Comparison of ENCODE assay signal across 19 cellular contexts in the genomic region with DNA sequence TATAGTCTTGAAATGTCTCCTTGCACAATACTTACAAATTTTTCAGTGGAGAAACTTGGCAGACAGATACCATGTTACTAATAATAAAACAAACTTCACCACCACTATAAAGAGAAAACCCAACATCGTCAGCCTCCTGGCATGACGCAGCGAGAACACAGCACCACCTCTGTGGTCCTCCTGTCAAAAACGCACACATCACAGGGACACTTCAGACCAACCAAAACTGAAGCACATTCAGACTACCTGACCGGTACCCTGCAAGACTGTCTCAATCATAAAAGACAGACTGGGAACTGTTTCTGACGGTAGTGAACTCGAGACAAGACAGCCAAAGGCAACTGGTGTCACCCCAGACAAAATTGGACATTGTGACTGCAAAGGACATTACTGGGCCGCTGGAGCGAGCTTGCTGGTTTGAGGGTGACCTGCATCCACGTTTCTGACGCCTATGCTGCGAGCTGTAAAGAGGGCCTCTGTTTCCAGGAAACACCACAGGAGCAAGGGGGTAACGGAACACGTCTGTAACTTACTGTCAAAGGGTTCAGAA. TPM values are rescaled to one million over a fixed set of nuclear protein-coding genes. Genes with fewer than 3 reads are reported as not detected.
A peak's percentile ranks its signal among the peaks of the same experiment; 100 is the strongest.
DNase-seq lines count a peak whose midpoint lies in the region; ATAC-seq and TF ChIP-seq lines count a peak whose summit lies in the region.
"Had no signal": no experiment of that assay in that cellular context is flagged by ENCODE, and none has a peak within 500 bp of the region (broad histone marks: within the 10 kb centered on the region; RNA-seq: fewer than 3 reads in every experiment).

No MANE protein-coding gene starts in this region.

- no peak overlapping the region for H3K4me3 Mint-ChIP-seq in H9
- H3K4me3 Mint-ChIP-seq: activated CD4-positive, alpha-beta T cell treated with anti-CD3 and anti-CD28 coated beads for 36 hours had no signal

- no peak overlapping the region for H4K91ac ChIP-seq in IMR-90 (ENCODE audit: insufficient read depth, low read depth, low read length)
- no peak overlapping the region for H4K91ac ChIP-seq in H9 (ENCODE audit: insufficient read length, low read depth, low read length)

- H3K4me2 ChIP-seq in IMR-90 (ENCODE audit: low read depth, low read length) (no peak overlapping the region), H9 (ENCODE audit: insufficient read depth, insufficient read length, low read length) (no peak overlapping the region)

- intact Hi-C loops in IMR-90 (cut with micrococcal nuclease) (no loop called here), esophagus muscularis mucosa (cut with DNase I) (no loop called here)

- H2BK5ac ChIP-seq in IMR-90 (ENCODE audit: low read depth, low read length, poor library complexity, severe bottlenecking): no peak overlapping the region
- no peak overlapping the region for H2BK5ac ChIP-seq in H9 (ENCODE audit: insufficient read length, low read length)

- H2BK15ac ChIP-seq in IMR-90 (ENCODE audit: low read depth, low read length) (no peak overlapping the region), H9 (ENCODE audit: low read depth, low read length) (no peak overlapping the region)

- CTCF ChIA-PET in IMR-90 (lab: Yijun Ruan, JAX): interaction anchor here (0.6 kb wide), 1 partner anchor 46 kb away, joined by 3 read pairs; no protein-coding TSS in a partner anchor

- no TSS peak for BruUV-seq in IMR-90 (replicated peaks; lab: Mats Ljungman, UMichigan)

- in situ Hi-C loops in IMR-90 (cut with MboI; ENCODE audit: low sequenced_read_pairs): loop anchor here (10.0 kb wide), 1 partner anchor 224 kb away; the partner anchor contains the start of gene MED10

- no peaks in the 10 kb centered on the region; the same call in 1 of the 2 replicates for H3K9me1 ChIP-seq in IMR-90 (ENCODE audit: insufficient read depth, low read length)

- no peak for TF ChIP-seq RAD21 in IMR-90 (IDR thresholded peaks at IDR 0.05; ENCODE audit: low read length)

- H4K20me1 ChIP-seq in IMR-90 (ENCODE audit: insufficient read depth, low read length) (peaks cover 3% of the 10 kb centered on the region), H9 (ENCODE audit: control insufficient read depth, insufficient read depth, insufficient read length) (no peaks in the 10 kb centered on the region)

- H3K9ac ChIP-seq in IMR-90 (ENCODE audit: low read depth, low read length) (no peak overlapping the region), subcutaneous abdominal adipose tissue (ENCODE audit: low read length in 5 of 5) (no peak overlapping the region), H9 (ENCODE audit: extremely low read depth, insufficient read length, low read length) (no peak overlapping the region)

- no peak for TF ChIP-seq EP300 in esophagus muscularis mucosa (IDR thresholded peaks at IDR 0.05)

- no peak overlapping the region for H2AK9ac ChIP-seq in IMR-90 (replicated peaks; ENCODE audit: low read depth, low read length, poor library complexity)

- H3K56ac ChIP-seq in IMR-90 (ENCODE audit: extremely low read depth, insufficient read depth, low read length) (no peak overlapping the region), H9 (ENCODE audit: insufficient read length, low read depth, low read length) (no peak overlapping the region)

- no peak overlapping the region for H3K4ac ChIP-seq in IMR-90 (ENCODE audit: low read depth, low read length)
- H3K4ac ChIP-seq in H9 (ENCODE audit: low read depth, low read length): no peak overlapping the region

- POLR2A ChIA-PET in IMR-90 (lab: Charles Lee; ENCODE audit: unreplicated experiment): no interaction called here

- DNase-seq in IMR-90 (peak; percentile 11), esophagus muscularis mucosa (ENCODE audit: extremely low spot score) (no peak), islet precursor cell (peak; percentile 32), H9 (no peak)
- DNase-seq: activated CD4-positive, alpha-beta T cell treated with anti-CD3 and anti-CD28 coated beads for 36 hours; activated gamma-delta T cell treated with Interleukin-2 at 50 U/mL for 16 hours; BE2C; dorsolateral prefrontal cortex; lower lobe of right lung; NCI-H1105 treated with DMSO at 0.1 percent for 48 hours; NCI-H2171 treated with DMSO at 0.1 percent for 48 hours; occipital lobe; thyroid gland had no signal

- H3K36me3 Mint-ChIP-seq in H9 (ENCODE audit: insufficient read depth in 1 of 3, low read depth in 3 of 3): peaks cover 34 to 71% (median 65%) of the 10 kb centered on the region in 3 experiments; a peak in 6 of 7 replicates

- no peaks in the 10 kb centered on the region for H3K23me2 ChIP-seq in H9 (ENCODE audit: insufficient read length, low read depth, low read length, poor library complexity, severe bottlenecking)

- no peaks in the 10 kb centered on the region for H3K27me3 ChIP-seq in IMR-90 (ENCODE audit: control insufficient read depth, insufficient read depth, low read length)
- no peaks in the 10 kb centered on the region for H3K27me3 ChIP-seq in esophagus muscularis mucosa
- H3K27me3 ChIP-seq in subcutaneous abdominal adipose tissue (ENCODE audit: control insufficient read depth in 5 of 5, insufficient read depth in 4 of 5, low read length in 5 of 5): no peaks in the 10 kb centered on the region
- no peaks in the 10 kb centered on the region for H3K27me3 ChIP-seq in H9 (ENCODE audit: insufficient read depth, low read length)
- H3K27me3 ChIP-seq: BE2C, dorsolateral prefrontal cortex, thyroid gland had no signal

- H2BK120ac ChIP-seq in IMR-90 (ENCODE audit: low read depth, low read length) (no peak overlapping the region), H9 (ENCODE audit: low read depth, low read length, poor library complexity, severe bottlenecking) (no peak overlapping the region)

- TF ChIP-seq CTCF in IMR-90 (conservative IDR thresholded peaks at IDR 0.05; ENCODE audit: low read depth, low read length): no peak
- no peak for TF ChIP-seq CTCF in esophagus muscularis mucosa (IDR thresholded peaks at IDR 0.05)
- TF ChIP-seq CTCF in H9 (conservative IDR thresholded peaks at IDR 0.05): no peak

- no peak for TF ChIP-seq POLR2A in IMR-90 (IDR thresholded peaks at IDR 0.05; ENCODE audit: low read depth, low read length)
- TF ChIP-seq POLR2A in esophagus muscularis mucosa (IDR thresholded peaks at IDR 0.05; ENCODE audit: low read depth): no peak
- TF ChIP-seq POLR2A in GM18505 (IDR thresholded peaks at IDR 0.05; ENCODE audit: borderline replicate concordance, extremely low read depth, insufficient read depth, insufficient read length): no peak

- H3K27ac Mint-ChIP-seq in H9: no peak overlapping the region
- H3K27ac Mint-ChIP-seq: activated CD4-positive, alpha-beta T cell treated with anti-CD3 and anti-CD28 coated beads for 36 hours had no signal

- H4K5ac ChIP-seq in IMR-90 (ENCODE audit: low read depth, low read length) (no peak overlapping the region), H9 (ENCODE audit: insufficient read length, low read depth, low read length) (no peak overlapping the region)

- H4K8ac ChIP-seq in IMR-90 (ENCODE audit: low read depth in 2 of 2, low read length in 2 of 2): no peak overlapping the region
- H4K8ac ChIP-seq in H9 (replicated peaks; ENCODE audit: insufficient read length, low read depth, low read length): no peak overlapping the region

- H2AFZ ChIP-seq in IMR-90 (replicated peaks; ENCODE audit: low read length, poor library complexity) (no peak overlapping the region), H9 (ENCODE audit: low read length) (no peak overlapping the region)

- H3T11ph ChIP-seq in H9 (ENCODE audit: low read length): no peak overlapping the region

- peaks cover 43% of the 10 kb centered on the region for H3K36me3 ChIP-seq in IMR-90 (ENCODE audit: control insufficient read depth, insufficient read depth, low read length)
- peaks cover 56 to 74% (median 66%) of the 10 kb centered on the region in 4 donors for H3K36me3 ChIP-seq in esophagus muscularis mucosa
- peaks cover 10 to 76% (median 60%) of the 10 kb centered on the region in 5 donors for H3K36me3 ChIP-seq in subcutaneous abdominal adipose tissue (ENCODE audit: control insufficient read depth in 5 of 5, insufficient read depth in 5 of 5, low read length in 5 of 5)

- H3K23ac ChIP-seq in IMR-90 (ENCODE audit: low read depth, low read length) (no peak overlapping the region), H9 (ENCODE audit: insufficient read length, low read depth, low read length) (no peak overlapping the region)

- no peak overlapping the region for H2AK5ac ChIP-seq in IMR-90 (ENCODE audit: low read depth, low read length)
- H2AK5ac ChIP-seq in H9 (ENCODE audit: insufficient read length, low read length): no peak overlapping the region

- no peaks in the 10 kb centered on the region for H3K9me3 Mint-ChIP-seq in H9

- H3K27ac ChIP-seq in IMR-90 (ENCODE audit: insufficient read depth, low read length): no peak overlapping the region
- H3K27ac ChIP-seq in esophagus muscularis mucosa (replicated peaks in 1 of 4): peak overlapping the region; percentile 42 to 72 (median 66)
- H3K27ac ChIP-seq in subcutaneous abdominal adipose tissue (ENCODE audit: low read depth, low read length): peak overlapping the region; percentile 35
- no peak overlapping the region for H3K27ac ChIP-seq in H9 (ENCODE audit: insufficient read length, low read depth, low read length)
- H3K27ac ChIP-seq: lower lobe of right lung, SK-N-MC, thyroid gland had no signal

- H3K4me3 ChIP-seq in IMR-90 (ENCODE audit: insufficient read depth, low read depth, low read length): no peak overlapping the region
- H3K4me3 ChIP-seq in esophagus muscularis mucosa: no peak overlapping the region
- no peak overlapping the region for H3K4me3 ChIP-seq in subcutaneous abdominal adipose tissue (ENCODE audit: low read depth in 1 of 5, low read length in 5 of 5)
- H3K4me3 ChIP-seq: dorsolateral prefrontal cortex, lower lobe of right lung, SK-N-MC, thyroid gland had no signal

- 85% methylated on average over 7 of the region's 14 CpGs; no CpG with 5 or more reads in 1 of the 2 experiments for WGBS in IMR-90 (ENCODE audit: extremely low coverage in 2 of 2, insufficient read length in 1 of 2), 2 experiments
- WGBS in esophagus muscularis mucosa: 67% methylated on average over 14 of the region's 14 CpGs
- WGBS in H9 (ENCODE audit: extremely low coverage, insufficient read length, low lambda C conversion rate): no CpG with 5 or more reads among the region's 14 CpGs

- H3K79me2 ChIP-seq in H9 (ENCODE audit: insufficient read depth, low read length): no peaks in the 10 kb centered on the region

- H3K18ac ChIP-seq in IMR-90 (ENCODE audit: low read depth, low read length) (no peak overlapping the region), H9 (ENCODE audit: insufficient read length, low read depth, low read length) (no peak overlapping the region)

- H2BK20ac ChIP-seq in IMR-90 (ENCODE audit: low read depth, low read length) (no peak overlapping the region), H9 (ENCODE audit: low read depth, low read length, poor library complexity, severe bottlenecking) (no peak overlapping the region)

- peaks cover 2 to 10% of the 10 kb centered on the region in 2 experiments; a peak in 2 of 4 replicates for H3K79me1 ChIP-seq in IMR-90 (ENCODE audit: low read depth in 1 of 2, low read length in 2 of 2)
- no peaks in the 10 kb centered on the region for H3K79me1 ChIP-seq in H9 (ENCODE audit: insufficient read depth, low read depth, low read length, poor library complexity, severe bottlenecking)

- dilution Hi-C loops in IMR-90 (cut with HindIII; ENCODE audit: low sequenced_read_pairs, unreplicated experiment): no loop called here

- no peaks in the 10 kb centered on the region for H3K27me3 Mint-ChIP-seq in H9 (ENCODE audit: low read depth)
- H3K27me3 Mint-ChIP-seq: activated CD4-positive, alpha-beta T cell treated with anti-CD3 and anti-CD28 coated beads for 36 hours had no signal

- peak; percentile 44 for ATAC-seq in IMR-90 (ENCODE audit: low read depth)
- no peak for ATAC-seq in HG03039 (IDR thresholded peaks at IDR 0.05; ENCODE audit: unreplicated experiment)
- ATAC-seq in GM21529 (IDR thresholded peaks at IDR 0.05; ENCODE audit: unreplicated experiment): no peak
- no peak for ATAC-seq in GM18505 (IDR thresholded peaks at IDR 0.05; ENCODE audit: unreplicated experiment)
- ATAC-seq: activated CD4-positive, alpha-beta T cell treated with anti-CD3 and anti-CD28 coated beads for 36 hours; HCT116; lower lobe of right lung had no signal

- H2BK12ac ChIP-seq in H9 (ENCODE audit: insufficient read length, low read depth, low read length): no peak overlapping the region

- no peak overlapping the region for H3K14ac ChIP-seq in IMR-90 (replicated peaks; ENCODE audit: low read depth, low read length)
- no peak overlapping the region for H3K14ac ChIP-seq in H9 (ENCODE audit: insufficient read depth, low read length)

- 0 out of 4 replicates have a peak, but pooled peaks cover 0 to 2% of the 10 kb centered on the region in 2 experiments for H3K4me1 Mint-ChIP-seq in H9
- H3K4me1 Mint-ChIP-seq: activated CD4-positive, alpha-beta T cell treated with anti-CD3 and anti-CD28 coated beads for 36 hours had no signal

- no peaks in the 10 kb centered on the region for H3K9me3 ChIP-seq in IMR-90 (ENCODE audit: control insufficient read depth, insufficient read depth, low read length)
- H3K9me3 ChIP-seq in esophagus muscularis mucosa: no peaks in the 10 kb centered on the region
- no peaks in the 10 kb centered on the region for H3K9me3 ChIP-seq in subcutaneous abdominal adipose tissue (ENCODE audit: control insufficient read depth in 5 of 5, low read length in 5 of 5)
- H3K9me3 ChIP-seq in H9 (ENCODE audit: control insufficient read depth, low read depth, low read length): no peaks in the 10 kb centered on the region
- H3K9me3 ChIP-seq: BE2C, lower lobe of right lung, thyroid gland had no signal

- no peaks in the 10 kb centered on the region; the same call in 1 of the 2 replicates for H3K4me1 ChIP-seq in IMR-90 (ENCODE audit: control insufficient read depth, insufficient read depth, low read length)
- H3K4me1 ChIP-seq in esophagus muscularis mucosa: peaks cover 5 to 16% (median 8%) of the 10 kb centered on the region in 4 donors
- peaks cover 0 to 14% (median 8%) of the 10 kb centered on the region in 5 donors for H3K4me1 ChIP-seq in subcutaneous abdominal adipose tissue (ENCODE audit: control insufficient read depth in 5 of 5, insufficient read depth in 5 of 5, low read length in 5 of 5)
- H3K4me1 ChIP-seq in H9 (ENCODE audit: insufficient read depth, low read length): no peaks in the 10 kb centered on the region
- H3K4me1 ChIP-seq: BE2C, lower lobe of right lung, thyroid gland had no signal

RNA-seq across cellular contexts. Expression of gene NSUN2, which starts 34.4 kb away (rescaled TPM):
- total RNA-seq in IMR-90 (2012; rRNA removed): 51.1 and 55.5 TPM in 2 replicates
- polyA plus RNA-seq in IMR-90 (2012; rRNA removed): 55.6 and 61.1 TPM in 2 replicates
- 30.9 and 34.8 TPM in 2 replicates for polyA plus RNA-seq in IMR-90 (2012; cell fraction: cytosol; rRNA removed)
- 63.5 and 104 TPM in 2 replicates for polyA plus RNA-seq in IMR-90 (2012; cell fraction: nucleus; rRNA removed; ENCODE audit: low replicate concordance)
- total RNA-seq in esophagus muscularis mucosa: 10 to 100 TPM; 25.7 to 42.8 (median 39.1) TPM
- total RNA-seq in H9 (2021): 115 and 116 TPM in 2 replicates

RNA-seq across cellular contexts. Expression of gene SRD5A1, which starts 34.8 kb away (rescaled TPM):
- 6.3 and 9.7 TPM in 2 replicates for total RNA-seq in IMR-90 (2012; rRNA removed)
- 18.2 and 20.5 TPM in 2 replicates for polyA plus RNA-seq in IMR-90 (2012; rRNA removed)
- polyA plus RNA-seq in IMR-90 (2012; cell fraction: cytosol; rRNA removed): 25.2 and 41.7 TPM in 2 replicates
- polyA plus RNA-seq in IMR-90 (2012; cell fraction: nucleus; rRNA removed; ENCODE audit: low replicate concordance): 15.7 and 46.6 TPM in 2 replicates
- 10 to 100 TPM in 1 of 4 donors, 1 to 10 TPM in 3; 2.2 to 10.3 (median 4.6) TPM for total RNA-seq in esophagus muscularis mucosa
- total RNA-seq in H9 (2021): 29.9 and 31.3 TPM in 2 replicates

Comparison
In these comparisons a context has a peak if more than half of its experiments do, and no peak if none do; other contexts are left out.
1. DNase-seq: peak in IMR-90 (single experiment) and islet precursor cell (single experiment); none in esophagus muscularis mucosa (single experiment) and H9 (single experiment).
2. H3K27ac ChIP-seq: peak in esophagus muscularis mucosa (4 of 4) and subcutaneous abdominal adipose tissue (single experiment); none in IMR-90 (single experiment) and H9 (single experiment).